ENCODE assay signal across 1 cellular context in genomic region chr19:42191855-42192254, GRCh38.
A peak's percentile ranks its signal among the peaks of the same experiment; 100 is the strongest.
TF ChIP-seq lines count a peak whose summit lies in the region.

No MANE protein-coding gene starts in this region.

TF ChIP-seq in IMR-90, 13 proteins besides CTCF, POLR2A, EP300 and RAD21:
- TF ChIP-seq FOS (IDR thresholded peaks at IDR 0.05; ENCODE audit: low read depth, low read length) (0 out of 2 replicates have a peak, but pooled peaks have one; percentile 15), CHD1 (IDR thresholded peaks at IDR 0.05; ENCODE audit: low read depth, low read length) (no peak), MXI1 (IDR thresholded peaks at IDR 0.05; ENCODE audit: borderline replicate concordance, low read depth, low read length) (0 out of 2 replicates have a peak, but pooled peaks have one; percentile 14), BHLHE40 (IDR thresholded peaks at IDR 0.05; ENCODE audit: low read depth, low read length) (peak; percentile 6; the same call in 1 of the 2 replicates)
